ENCODE assay signal across 8 cellular contexts in the genomic region with DNA sequence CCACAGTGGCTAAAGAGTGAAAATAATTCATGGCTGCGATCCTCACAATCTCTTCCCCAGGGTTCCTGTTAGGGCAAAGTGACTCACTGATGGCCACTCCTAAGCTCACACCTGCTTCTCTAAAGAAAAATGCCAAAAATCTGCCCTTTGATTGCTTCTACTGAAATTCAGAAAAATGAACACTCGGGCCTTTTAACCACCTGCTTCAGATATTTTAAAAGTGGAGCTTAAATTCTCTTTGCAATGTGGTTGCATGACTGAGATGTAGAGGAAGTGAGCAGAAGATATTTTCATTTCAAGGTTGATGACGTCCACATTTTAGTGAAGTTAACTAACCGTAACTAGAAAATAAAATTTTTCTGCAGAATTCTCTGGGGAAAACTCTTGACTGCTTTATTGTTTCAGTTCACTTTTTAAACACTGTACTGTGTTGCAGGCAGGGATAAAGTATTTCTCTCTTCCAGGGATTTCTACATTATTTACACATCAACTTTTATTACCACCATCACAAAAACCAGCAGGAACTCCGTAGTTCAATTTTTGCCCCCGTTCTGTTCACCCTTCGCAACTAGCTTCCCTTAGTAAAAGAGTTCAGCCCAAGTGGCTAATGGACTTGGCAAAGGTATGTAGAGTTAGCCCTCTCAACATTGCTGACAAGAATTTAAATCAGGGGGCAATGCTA. TPM values are rescaled to one million over a fixed set of nuclear protein-coding genes. Genes with fewer than 3 reads are reported as not detected.
DNase-seq lines count a peak whose midpoint lies in the region; ATAC-seq and TF ChIP-seq lines count a peak whose summit lies in the region.

No MANE protein-coding gene starts in this region.

- no peaks in the 10 kb centered on the region for H3K27me3 Mint-ChIP-seq in T-helper 17 cell

- peak overlapping the region; percentile 72 for H3K4me3 Mint-ChIP-seq in T-helper 17 cell

- intact Hi-C loops in heart right ventricle (cut with DNase I), result no loop called here

- H3K4me1 ChIP-seq in heart right ventricle (peaks cover 3 to 61% (median 29%) of the 10 kb centered on the region in 9 donors), thymus (ENCODE audit: control insufficient read depth, insufficient read depth, low read length) (peaks cover 4% of the 10 kb centered on the region)

- H3K9me3 ChIP-seq in T-helper 17 cell (ENCODE audit: control insufficient read depth, low read length, poor library complexity, severe bottlenecking) (no peaks in the 10 kb centered on the region), heart right ventricle (no peaks in the 10 kb centered on the region), thymus (ENCODE audit: control insufficient read depth) (no peaks in the 10 kb centered on the region)

- TF ChIP-seq CTCF in heart right ventricle (IDR thresholded peaks at IDR 0.05), result no peak

- 34 to 51% methylated on average over 7 of the region's 7 CpGs for WGBS in heart right ventricle, 2 donors
- 68% methylated on average over 7 of the region's 7 CpGs for WGBS in thymus

- H3K36me3 ChIP-seq in heart right ventricle (no peaks in the 10 kb centered on the region), thymus (ENCODE audit: control insufficient read depth, insufficient read depth) (peaks cover 3% of the 10 kb centered on the region)

- peak overlapping the region in 7 of 10 donors; percentile 4 to 70 (median 30) for H3K27ac ChIP-seq in heart right ventricle
- peak overlapping the region; percentile 80 for H3K27ac ChIP-seq in thymus (ENCODE audit: low read depth)

- peaks cover 5% of the 10 kb centered on the region for H3K36me3 Mint-ChIP-seq in T-helper 17 cell (ENCODE audit: low read depth)

- DNase-seq in AML-193 (lab: John Stamatoyannopoulos, UW), result peak; percentile 12 to 19
- no peak for DNase-seq in T-helper 17 cell
- no peak for DNase-seq in heart right ventricle
- no peak for DNase-seq in putamen (ENCODE audit: low spot score)

- peak; percentile 48 for ATAC-seq in GM18873 (IDR thresholded peaks at IDR 0.05; ENCODE audit: low FRiP score, unreplicated experiment)
- peak; percentile 63 for ATAC-seq in HG03045 (IDR thresholded peaks at IDR 0.05; ENCODE audit: unreplicated experiment)
- ATAC-seq in T-helper 17 cell, result peak; percentile 77
- ATAC-seq in heart right ventricle, result peak in 7 of 8 donors; percentile 50 to 76 (median 68)
- no peak for ATAC-seq in SK-N-SH treated with all-trans-retinoic acid at 6 μM for 48 hours

- H3K27ac Mint-ChIP-seq in T-helper 17 cell, result peak overlapping the region; percentile 46

- H3K27me3 ChIP-seq in heart right ventricle (no peaks in the 10 kb centered on the region), thymus (ENCODE audit: control insufficient read depth, insufficient read depth) (no peaks in the 10 kb centered on the region)

- H3K4me3 ChIP-seq in heart right ventricle, result peak overlapping the region in 6 of 10 donors; percentile 4 to 29 (median 11)
- no peak overlapping the region for H3K4me3 ChIP-seq in thymus (ENCODE audit: low read length)

- peaks cover 17% of the 10 kb centered on the region for H3K4me1 Mint-ChIP-seq in T-helper 17 cell

TF ChIP-seq in SK-N-SH treated with all-trans-retinoic acid at 6 μM for 48 hours, 23 proteins besides CTCF, POLR2A, EP300 and RAD21:
- no peak for TF ChIP-seq ZFP30 (CRISPR knock-in tag; IDR thresholded peaks at IDR 0.05)
- TF ChIP-seq ZNF565 (CRISPR knock-in tag; conservative IDR thresholded peaks at IDR 0.05; ENCODE audit: low read depth), result no peak
- TF ChIP-seq CSDC2 (CRISPR knock-in tag; IDR thresholded peaks at IDR 0.05), result no peak
- no peak for TF ChIP-seq ZFP3 (CRISPR knock-in tag; IDR thresholded peaks at IDR 0.05)

RNA-seq across cellular contexts. Expression of gene RAB30, which starts 8.5 kb away (rescaled TPM):
- total RNA-seq in T-helper 17 cell (10 to 100 TPM; 33.9 to 47.7 TPM), heart right ventricle (10 to 100 TPM; 20.2 to 29.4 (median 22.0) TPM)
- polyA plus RNA-seq in heart right ventricle (1 to 10 TPM; 2.5 to 5.3 TPM), thymus (7.5 TPM)

Comparison
In these comparisons a context has a peak if more than half of its experiments do, and no peak if none do; other contexts are left out.
1. DNase-seq: peak in AML-193 (2 of 2); none in T-helper 17 cell (0 of 3), heart right ventricle (0 of 2) and putamen (single experiment).